ENCODE assay signal across 13 cellular contexts in the genomic region with DNA sequence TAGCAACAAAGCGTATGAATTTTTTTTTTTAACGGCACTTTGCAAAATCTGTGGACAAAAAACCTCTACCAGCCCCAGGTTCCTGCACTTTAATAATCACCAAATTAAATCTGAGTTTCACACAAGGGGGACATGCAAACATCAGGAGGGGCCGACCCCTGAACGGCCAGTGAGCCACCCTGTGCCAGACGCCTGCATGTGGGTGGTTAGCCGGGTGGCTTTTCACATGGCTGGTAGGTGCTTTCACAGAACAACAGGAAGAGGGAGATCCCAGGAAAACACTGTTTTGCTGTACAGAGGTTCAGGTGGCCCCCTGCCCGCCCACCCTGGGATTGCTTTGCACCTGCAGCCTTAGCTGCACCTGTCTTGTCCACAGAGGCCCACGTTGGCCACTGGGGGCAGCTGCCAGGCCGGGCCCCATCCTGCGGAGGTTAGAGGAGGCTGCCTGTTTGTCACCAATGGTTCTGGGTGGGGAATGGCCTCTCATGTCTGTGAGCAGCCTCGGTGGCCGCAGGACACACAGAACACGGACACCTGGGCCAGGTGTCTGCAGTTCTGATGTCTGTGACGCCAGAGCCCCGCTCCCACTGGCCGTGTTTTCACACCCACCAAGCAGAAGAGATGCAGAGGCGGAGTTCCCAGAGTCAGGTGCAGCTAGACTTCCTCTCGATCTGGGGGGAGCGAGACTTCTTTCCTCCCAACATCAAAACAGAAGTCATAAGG.
DNase-seq lines count a peak whose midpoint lies in the region; ATAC-seq and TF ChIP-seq lines count a peak whose summit lies in the region.
"Had no signal": no experiment of that assay in that cellular context is flagged by ENCODE, and none has a peak within 500 bp of the region (broad histone marks: within the 10 kb centered on the region; RNA-seq: fewer than 3 reads in every experiment).

No MANE protein-coding gene starts in this region.

- H3K27me3 Mint-ChIP-seq in IgD-negative memory B cell (peaks cover 3% of the 10 kb centered on the region), neural crest cell (ENCODE audit: low read depth) (no peaks in the 10 kb centered on the region)

- H3K4me3 Mint-ChIP-seq in IgD-negative memory B cell: peak overlapping the region; percentile 69 to 91 (median 84)
- no peak overlapping the region for H3K4me3 Mint-ChIP-seq in neural crest cell

- ATAC-seq in HG02763 (IDR thresholded peaks at IDR 0.05; ENCODE audit: unreplicated experiment) (no peak), HG03460 (IDR thresholded peaks at IDR 0.05; ENCODE audit: unreplicated experiment) (no peak), HG02623 (IDR thresholded peaks at IDR 0.05; ENCODE audit: unreplicated experiment) (no peak)
- ATAC-seq: gastroesophageal sphincter, sciatic nerve had no signal

- peak; percentile 14 for TF ChIP-seq CTCF in neural crest cell (conservative IDR thresholded peaks at IDR 0.05)

- DNase-seq in activated CD4-positive, alpha-beta T cell treated with anti-CD3 and anti-CD28 coated beads for 4 hours: peak; percentile 32 to 35
- DNase-seq in activated CD4-positive, alpha-beta T cell treated with anti-CD3 and anti-CD28 coated beads for 1 hour: no peak
- peak; percentile 42 for DNase-seq in activated effector memory CD4-positive, alpha-beta T cell treated with Interleukin-2 at 50 U/mL for 16 hours
- DNase-seq in neural crest cell (ENCODE audit: low read depth, low spot score): no peak
- DNase-seq: mammary epithelial cell, NCI-H2171, SHP77 treated with DMSO at 0.1 percent for 48 hours had no signal

- H3K4me1 Mint-ChIP-seq in IgD-negative memory B cell (peaks cover 49 to 60% (median 59%) of the 10 kb centered on the region in 3 donors), neural crest cell (peaks cover 19% of the 10 kb centered on the region)

- peak overlapping the region; percentile 94 to 97 (median 95) for H3K27ac Mint-ChIP-seq in IgD-negative memory B cell
- H3K27ac Mint-ChIP-seq in neural crest cell (ENCODE audit: unreplicated experiment): peak overlapping the region; percentile 81

- peaks cover 7% of the 10 kb centered on the region for H3K36me3 Mint-ChIP-seq in IgD-negative memory B cell
- peaks cover 6% of the 10 kb centered on the region for H3K36me3 Mint-ChIP-seq in neural crest cell (ENCODE audit: low read depth)

- H3K9me3 Mint-ChIP-seq in IgD-negative memory B cell: peaks cover 0 to 2% (median 0%) of the 10 kb centered on the region in 3 donors
- H3K9me3 Mint-ChIP-seq in neural crest cell: no peaks in the 10 kb centered on the region

Comparison
In these comparisons a context has a peak if more than half of its experiments do, and no peak if none do; other contexts are left out.
1. DNase-seq: peak in activated CD4-positive, alpha-beta T cell treated with anti-CD3 and anti-CD28 coated beads for 4 hours (2 of 2) and activated effector memory CD4-positive, alpha-beta T cell treated with Interleukin-2 at 50 U/mL for 16 hours (single experiment); none in activated CD4-positive, alpha-beta T cell treated with anti-CD3 and anti-CD28 coated beads for 1 hour (single experiment) and neural crest cell (single experiment).